ENCODE assay signal across 8 cellular contexts in genomic region chr15:99104788-99105515, GRCh38. TPM values are rescaled to one million over a fixed set of nuclear protein-coding genes. Genes with fewer than 3 reads are reported as not detected.
DNase-seq lines count a peak whose midpoint lies in the region; ATAC-seq and TF ChIP-seq lines count a peak whose summit lies in the region.

Gene SYNM, plus strand, starts transcription at chr15:99105080. Its CDS starts 120 bp downstream, at chr15:99105200.

- peaks cover 0 to 17% (median 9%) of the 10 kb centered on the region in 4 donors for H3K27me3 ChIP-seq in upper lobe of left lung

- peaks cover 21 to 39% (median 25%) of the 10 kb centered on the region in 4 donors for H3K4me1 ChIP-seq in upper lobe of left lung

- H3K27me3 Mint-ChIP-seq in nephron (ENCODE audit: low read depth), result peaks cover 67% of the 10 kb centered on the region

- peak within 1 kb of the TSS; percentile 56 to 64 (median 61) for H3K4me3 ChIP-seq in upper lobe of left lung

- peak within 1 kb of the TSS; percentile 65 to 83 (median 82) for H3K27ac ChIP-seq in upper lobe of left lung

- H3K36me3 ChIP-seq in upper lobe of left lung, result no peaks in the 10 kb centered on the region

- WGBS in upper lobe of left lung, 2 donors, result 0 to 2% methylated on average over 3 to 60 of the region's 91 CpGs

- peaks cover 11% of the 10 kb centered on the region for H3K4me1 Mint-ChIP-seq in nephron

- no peaks in the 10 kb centered on the region for H3K9me3 ChIP-seq in upper lobe of left lung

- H3K9me3 Mint-ChIP-seq in nephron, result no peaks in the 10 kb centered on the region

- no peak within 1 kb of the TSS for H3K27ac Mint-ChIP-seq in nephron

- peak in 1 of 4 donors; percentile 41 for TF ChIP-seq POLR2A in upper lobe of left lung (IDR thresholded peaks at IDR 0.05)

- DNase-seq in Ammon's horn (ENCODE audit: low spot score), result peak; percentile 83
- peak; percentile 56 for DNase-seq in NCI-H2196 treated with DMSO at 0.1 percent for 48 hours (lab: John Stamatoyannopoulos, UW; ENCODE audit: unreplicated experiment)
- peak; percentile 5 for DNase-seq in activated T-helper 1 cell treated with Interleukin-2 at 50 U/mL for 16 hours (ENCODE audit: low read depth)
- peak; percentile 61 for DNase-seq in foreskin melanocyte
- peak; percentile 66 to 93 for DNase-seq in upper lobe of left lung

- no peaks in the 10 kb centered on the region for H3K36me3 Mint-ChIP-seq in nephron (ENCODE audit: low read depth)

- TF ChIP-seq CTCF in nephron (IDR thresholded peaks at IDR 0.05; ENCODE audit: unreplicated experiment in 3 of 3), result peak; percentile 70 to 90 (median 80)
- TF ChIP-seq CTCF in upper lobe of left lung (IDR thresholded peaks at IDR 0.05), result peak; percentile 74 to 94 (median 92)

- ATAC-seq in GM18861 (IDR thresholded peaks at IDR 0.05; ENCODE audit: unreplicated experiment) (peak; percentile 34), HG03045 (IDR thresholded peaks at IDR 0.05; ENCODE audit: unreplicated experiment) (peak; percentile 75), upper lobe of left lung (ENCODE audit: low FRiP score in 2 of 2) (peak; percentile 88 to 91)

- TF ChIP-seq EP300 in upper lobe of left lung (IDR thresholded peaks at IDR 0.05), result no peak

- H3K4me3 Mint-ChIP-seq in nephron, result peak within 1 kb of the TSS; percentile 66 to 75 (median 66)

RNA-seq across cellular contexts. Expression of gene SYNM, which starts in this region (rescaled TPM):
- 10 to 100 TPM in 5 of 6 donors, 1 to 10 TPM in 1; 8.2 to 50.1 (median 19.1) TPM for total RNA-seq in upper lobe of left lung

Comparison
In these comparisons a context has a peak if more than half of its experiments do, and no peak if none do; other contexts are left out.
1. Peak in every context shown above with its lines: DNase-seq, ATAC-seq, H3K4me3 ChIP-seq and H3K27ac ChIP-seq.
2. DNase-seq: peak in every context shown above with its lines; median percentile 83 in Ammon's horn; 80 in upper lobe of left lung; 61 in foreskin melanocyte; 56 in NCI-H2196 treated with DMSO at 0.1 percent for 48 hours; 5 in activated T-helper 1 cell treated with Interleukin-2 at 50 U/mL for 16 hours.
3. ATAC-seq: peak in every context shown above with its lines; median percentile 90 in upper lobe of left lung; 75 in HG03045; 34 in GM18861.